Comparison of ENCODE assay signal across 8 cellular contexts in genomic region chr7:128841961-128842673, GRCh38. TPM values are rescaled to one million over a fixed set of nuclear protein-coding genes. Genes with fewer than 3 reads are reported as not detected.
DNase-seq lines count a peak whose midpoint lies in the region; ATAC-seq, FAIRE-seq and TF ChIP-seq lines count a peak whose summit lies in the region.

No MANE protein-coding gene starts in this region.

- TF ChIP-seq RAD21 in GM12878 (IDR thresholded peaks at IDR 0.05; ENCODE audit: insufficient read depth, low read depth, low read length): no peak

- no peak for TF ChIP-seq POLR2A in GM12878 (IDR thresholded peaks at IDR 0.05; ENCODE audit: low read depth, low read length)

- TF ChIP-seq EP300 in GM12878 (IDR thresholded peaks at IDR 0.05; ENCODE audit: borderline replicate concordance in 1 of 2, control insufficient read depth in 1 of 2, low read depth in 2 of 2, low read length in 2 of 2): no peak

- in situ Hi-C loops in HAP-1 (cut with MboI; ENCODE audit: low sequenced_read_pairs) (no loop called here), GM12878 (cut with MboI) (no loop called here)

- RAD21 ChIA-PET in GM12878 (lab: Charles Lee; ENCODE audit: unreplicated experiment): interaction anchor here (1.0 to 1.4 kb wide), 4 partner anchors 42 to 367 kb away, joined by 3 to 6 read pairs (median 4); no protein-coding TSS in a partner anchor

- H3K4me1 ChIP-seq in HAP-1 (no peaks in the 10 kb centered on the region), GM12878 (ENCODE audit: control insufficient read depth, insufficient read depth, low read length) (no peaks in the 10 kb centered on the region; the same call in 1 of the 2 replicates)

- FAIRE-seq in GM12878 (lab: Jason Lieb, UNC): no peak

- SMC1A ChIA-PET in GM12878 (lab: Charles Lee; ENCODE audit: uncharacterized antibody, unreplicated experiment): interaction anchor here (0.6 to 1.4 kb wide), 3 partner anchors 41 to 368 kb away, joined by 4 to 7 read pairs (median 5); no protein-coding TSS in a partner anchor

- DNase-seq in AG09309 (ENCODE audit: low read depth) (no peak), HAP-1 (ENCODE audit: low spot score in 2 of 2) (peak; percentile 39 to 74), T-helper 1 cell (peak in 3 of 5 donors; percentile 36 to 44 (median 43)), GM12878 (ENCODE audit: low read depth, low spot score) (no peak), left kidney (ENCODE audit: low read depth, low spot score) (peak; percentile 50), NCI-H510A (lab: John Stamatoyannopoulos, UW) (no peak)
- peak; percentile 25 for DNase-seq in stimulated activated CD8-positive, alpha-beta memory T cell treated with anti-CD3 and anti-CD28 coated beads, Interleukin-12 subunit alpha, Interleukin-12 subunit beta, amount 100 ng/mL, for 4 hours (ENCODE audit: low read depth)

- intact Hi-C loops in GM12878 (cut with micrococcal nuclease; ENCODE audit: unreplicated experiment): loop anchor here (1.0 kb wide), 2 partner anchors 41 to 249 kb away; no protein-coding TSS in a partner anchor

- CTCF ChIA-PET in GM12878 (lab: Yijun Ruan, JAX): interaction anchor here (0.5 to 3.4 kb wide), 12 partner anchors 9 to 367 kb away, joined by 3 to 21 read pairs (median 4); partner anchors contain the start of gene ATP6V1F

- peaks cover 67% of the 10 kb centered on the region for H3K36me3 ChIP-seq in HAP-1 (replicated peaks)
- no peaks in the 10 kb centered on the region for H3K36me3 ChIP-seq in GM12878 (ENCODE audit: control insufficient read depth in 2 of 2, insufficient read depth in 2 of 2, low read length in 1 of 2)

- H3K27ac ChIP-seq in GM12878 (ENCODE audit: control insufficient read depth, insufficient read depth): no peak overlapping the region

- TF ChIP-seq CTCF in AG09309 (IDR thresholded peaks at IDR 0.05; ENCODE audit: control insufficient read depth, insufficient read depth, low read depth, low read length, missing control alignments): peak; percentile 75
- peak; percentile 49 to 85 (median 52); a peak in 5 of 6 replicates for TF ChIP-seq CTCF in GM12878 (IDR thresholded peaks at IDR 0.05 in 2 of 3, conservative IDR thresholded peaks at IDR 0.05 in 1 of 3; ENCODE audit: control insufficient read depth in 2 of 3, extremely low read depth in 1 of 3, insufficient read depth in 1 of 3, low read depth in 3 of 3, low read length in 3 of 3)

- peak; percentile 81 for ATAC-seq in GM12878
- no peak for ATAC-seq in GM21360 (IDR thresholded peaks at IDR 0.05; ENCODE audit: unreplicated experiment)

- H3K4me2 ChIP-seq in GM12878 (ENCODE audit: control insufficient read depth, insufficient read depth): no peak overlapping the region

- 45% methylated on average over 31 of the region's 35 CpGs for WGBS in GM12878 (ENCODE audit: insufficient coverage, insufficient replicate concordance, low lambda C conversion rate, missing lambda C conversion rate)

- H3K9ac ChIP-seq in GM12878 (ENCODE audit: control insufficient read depth, insufficient read depth, low read length): no peak overlapping the region

- H3K9me3 ChIP-seq in HAP-1 (no peaks in the 10 kb centered on the region), GM12878 (replicated peaks; ENCODE audit: control insufficient read depth, insufficient read depth, low read length) (no peaks in the 10 kb centered on the region)

- BruUV-seq in GM12878 (replicated peaks; lab: Mats Ljungman, UMichigan): no TSS peak

- no peak overlapping the region for H2AFZ ChIP-seq in GM12878 (ENCODE audit: control insufficient read depth, low read depth, low read length)

- H3K27me3 ChIP-seq in HAP-1 (ENCODE audit: low read depth) (no peaks in the 10 kb centered on the region), GM12878 (replicated peaks in 1 of 2; ENCODE audit: control insufficient read depth in 2 of 2, insufficient read depth in 2 of 2, low read length in 1 of 2) (no peaks in the 10 kb centered on the region; a peak in 1 of 4 replicates)

- H4K20me1 ChIP-seq in GM12878 (ENCODE audit: control insufficient read depth, insufficient read depth): no peaks in the 10 kb centered on the region

- H3K4me3 ChIP-seq in AG09309 (ENCODE audit: control insufficient read depth, low read depth, low read length): no peak overlapping the region
- H3K4me3 ChIP-seq in HAP-1: no peak overlapping the region
- no peak overlapping the region for H3K4me3 ChIP-seq in GM12878

- no peaks in the 10 kb centered on the region for H3K79me2 ChIP-seq in GM12878 (ENCODE audit: control insufficient read depth, insufficient read depth, low read length)

- POLR2A ChIA-PET in GM12878 (lab: Charles Lee): no interaction called here

TF ChIP-seq in GM12878, 131 proteins besides CTCF, POLR2A, EP300 and RAD21 (continues in another document):
- TF ChIP-seq FOS (IDR thresholded peaks at IDR 0.05; ENCODE audit: borderline replicate concordance, extremely low read depth, insufficient read length): no peak
- peak in 1 of 2 experiments; percentile 82; a peak in 2 of 3 replicates for TF ChIP-seq EGR1 (IDR thresholded peaks at IDR 0.05; ENCODE audit: borderline replicate concordance in 1 of 2, low read depth in 2 of 2, low read length in 2 of 2)
- 0 out of 4 replicates have a peak, but pooled peaks of 1 of the 2 experiments have one; percentile 9 for TF ChIP-seq BHLHE40 (IDR thresholded peaks at IDR 0.05; ENCODE audit: borderline replicate concordance in 1 of 2, low read depth in 2 of 2, low read length in 1 of 2)
- TF ChIP-seq KLF5 (IDR thresholded peaks at IDR 0.05; ENCODE audit: partially characterized antibody): no peak
- 0 out of 2 replicates have a peak, but pooled peaks have one; percentile 28 for TF ChIP-seq NR2F1 (conservative IDR thresholded peaks at IDR 0.05)

RNA-seq across cellular contexts. Expression of gene FLNC, which starts 11.9 kb away (rescaled TPM):
- total RNA-seq in GM12878 (2013; cell fraction: nucleolus; rRNA removed): 0.04 TPM in 1 of 2 replicates, not detected in the other
- total RNA-seq in GM12878 (2014; rRNA removed) (0.05 and 0.11 TPM in 2 replicates), GM12878 (2014; rRNA removed; fragmentation: Illumina TruSeq; extraction: Trizol) (0.09 TPM in 1 of 2 replicates, not detected in the other), GM12878 (2021) (0.21 and 0.32 TPM in 2 replicates)
- 0.07 TPM for polyA plus RNA-seq in GM12878 (2011; ENCODE audit: low read depth)
- polyA plus RNA-seq in GM12878 (2011; rRNA removed) (not detected in 2 replicates), GM12878 (2014; fragmentation: Illumina TruSeq; extraction: Trizol) (0.01 TPM in 1 of 2 replicates, not detected in the other), GM12878 (2014; fragmentation: Nextera tagmentation; extraction: Ambion mirVana) (under 1 TPM in 1 of 2 experiments, not detected in 1; 0.02 TPM), GM12878 (2014; rRNA removed) (0.01 and 0.06 TPM in 2 replicates), GM12878 (2016; fragmentation: Nextera tagmentation; extraction: Ambion mirVana) (under 1 TPM; 0.03 to 0.08 TPM)
- not detected in 2 replicates for polyA plus RNA-seq in GM12878 (2011; cell fraction: cytosol; rRNA removed)
- 0.03 TPM in 1 of 2 replicates, not detected in the other for polyA plus RNA-seq in GM12878 (2011; cell fraction: nucleus; rRNA removed)
- polyA plus RNA-seq in GM12878 (2012): 0.12 and 0.17 TPM in 2 replicates
- polyA minus RNA-seq in GM12878 (2011; rRNA and poly(A)+ RNA removed): 0.05 and 0.07 TPM in 2 replicates
- 0.13 TPM in 1 of 2 replicates, not detected in the other for polyA minus RNA-seq in GM12878 (2011; cell fraction: cytosol; rRNA and poly(A)+ RNA removed)
- polyA minus RNA-seq in GM12878 (2011; cell fraction: nucleus; rRNA and poly(A)+ RNA removed): 0.19 TPM in 1 of 2 replicates, not detected in the other

RNA-seq across cellular contexts. Expression of gene ATP6V1F, which starts 20.5 kb away (rescaled TPM):
- 10.0 and 12.5 TPM in 2 replicates for total RNA-seq in GM12878 (2013; cell fraction: nucleolus; rRNA removed)
- total RNA-seq in GM12878 (2014; rRNA removed) (123 and 126 TPM in 2 replicates), GM12878 (2014; rRNA removed; fragmentation: Illumina TruSeq; extraction: Trizol) (108 and 111 TPM in 2 replicates), GM12878 (2021) (143 and 155 TPM in 2 replicates)
- 304 TPM for polyA plus RNA-seq in GM12878 (2011; ENCODE audit: low read depth)
- polyA plus RNA-seq in GM12878 (2011; rRNA removed) (121 and 194 TPM in 2 replicates), GM12878 (2014; fragmentation: Illumina TruSeq; extraction: Trizol) (62.7 and 179 TPM in 2 replicates), GM12878 (2014; fragmentation: Nextera tagmentation; extraction: Ambion mirVana) (100 to 1,000 TPM; 246 to 343 TPM), GM12878 (2014; rRNA removed) (211 and 223 TPM in 2 replicates), GM12878 (2016; fragmentation: Nextera tagmentation; extraction: Ambion mirVana) (100 to 1,000 TPM; 286 TPM)
- polyA plus RNA-seq in GM12878 (2011; cell fraction: cytosol; rRNA removed): 318 and 402 TPM in 2 replicates
- polyA plus RNA-seq in GM12878 (2011; cell fraction: nucleus; rRNA removed): 124 and 144 TPM in 2 replicates
- polyA plus RNA-seq in GM12878 (2012): 206 and 310 TPM in 2 replicates
- 40.6 and 67.1 TPM in 2 replicates for polyA minus RNA-seq in GM12878 (2011; rRNA and poly(A)+ RNA removed)
- 18.7 and 20.3 TPM in 2 replicates for polyA minus RNA-seq in GM12878 (2011; cell fraction: cytosol; rRNA and poly(A)+ RNA removed)
- polyA minus RNA-seq in GM12878 (2011; cell fraction: nucleus; rRNA and poly(A)+ RNA removed): 17.5 and 22.7 TPM in 2 replicates

RNA-seq across cellular contexts. Expression of gene CCDC136, which starts 50.3 kb away (rescaled TPM):
- total RNA-seq in GM12878 (2013; cell fraction: nucleolus; rRNA removed): 20.7 and 21.1 TPM in 2 replicates
- total RNA-seq in GM12878 (2014; rRNA removed) (0.71 and 1.6 TPM in 2 replicates), GM12878 (2014; rRNA removed; fragmentation: Illumina TruSeq; extraction: Trizol) (1.7 and 2.3 TPM in 2 replicates), GM12878 (2021) (1.8 and 2.8 TPM in 2 replicates)
- 1.1 TPM for polyA plus RNA-seq in GM12878 (2011; ENCODE audit: low read depth)
- polyA plus RNA-seq in GM12878 (2011; rRNA removed) (3.6 and 4.8 TPM in 2 replicates), GM12878 (2014; fragmentation: Illumina TruSeq; extraction: Trizol) (1.3 and 1.6 TPM in 2 replicates), GM12878 (2014; fragmentation: Nextera tagmentation; extraction: Ambion mirVana) (under 1 TPM; 0.32 to 0.33 TPM), GM12878 (2014; rRNA removed) (2.1 and 3.0 TPM in 2 replicates), GM12878 (2016; fragmentation: Nextera tagmentation; extraction: Ambion mirVana) (1 to 10 TPM in 1 of 2 experiments, under 1 TPM in 1; 0.87 to 1.2 TPM)
- 1.3 and 3.1 TPM in 2 replicates for polyA plus RNA-seq in GM12878 (2011; cell fraction: cytosol; rRNA removed)
- 16.7 and 18.0 TPM in 2 replicates for polyA plus RNA-seq in GM12878 (2011; cell fraction: nucleus; rRNA removed)
- 1.3 and 1.9 TPM in 2 replicates for polyA plus RNA-seq in GM12878 (2012)
- polyA minus RNA-seq in GM12878 (2011; rRNA and poly(A)+ RNA removed): 2.7 and 4.2 TPM in 2 replicates
- polyA minus RNA-seq in GM12878 (2011; cell fraction: cytosol; rRNA and poly(A)+ RNA removed): 0.83 and 2.4 TPM in 2 replicates
- 3.5 and 8.1 TPM in 2 replicates for polyA minus RNA-seq in GM12878 (2011; cell fraction: nucleus; rRNA and poly(A)+ RNA removed)

Comparison
In these comparisons a context has a peak if more than half of its experiments do, and no peak if none do; other contexts are left out.
1. DNase-seq: peak in HAP-1 (2 of 2), T-helper 1 cell (3 of 5), left kidney (single experiment) and stimulated activated CD8-positive, alpha-beta memory T cell treated with anti-CD3 and anti-CD28 coated beads, Interleukin-12 subunit alpha, Interleukin-12 subunit beta, amount 100 ng/mL, for 4 hours (single experiment); none in AG09309 (single experiment), GM12878 (single experiment) and NCI-H510A (single experiment).